In the genomic region with DNA sequence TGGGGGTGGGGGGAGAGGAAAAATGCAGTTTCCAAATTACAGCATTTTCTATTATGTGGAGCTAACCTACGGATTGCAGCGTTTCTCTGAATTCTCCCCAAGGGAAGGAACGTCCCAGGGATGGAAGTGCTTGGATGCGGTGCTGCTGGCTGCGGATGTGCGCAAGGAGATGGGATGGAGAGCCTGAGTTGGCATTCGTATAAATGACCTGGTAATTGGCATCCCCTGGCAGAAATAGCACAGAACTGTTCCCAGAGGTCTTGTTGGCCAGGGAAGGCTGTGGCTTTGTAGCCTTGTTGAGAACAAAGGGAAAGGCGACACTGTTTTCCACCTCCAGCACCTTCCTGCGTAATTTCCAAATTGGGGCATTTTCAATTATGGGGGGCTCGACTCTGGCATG, we compare ENCODE assay signal across 19 cellular contexts. TPM values are rescaled to one million over a fixed set of nuclear protein-coding genes. Genes with fewer than 3 reads are reported as not detected.
DNase-seq lines count a peak whose midpoint lies in the region; ATAC-seq and TF ChIP-seq lines count a peak whose summit lies in the region.
"Had no signal": no experiment of that assay in that cellular context is flagged by ENCODE, and none has a peak within 500 bp of the region (broad histone marks: within the 10 kb centered on the region; RNA-seq: fewer than 3 reads in every experiment).

No MANE protein-coding gene starts in this region.

- POLR2A ChIA-PET in OCI-LY7 (lab: Charles Lee) = interaction anchor here (1.3 to 6.2 kb wide), 5 partner anchors 8 to 22 kb away, joined by 3 to 66 read pairs (median 10); no protein-coding TSS in a partner anchor

- H2AFZ ChIP-seq in OCI-LY7 (ENCODE audit: low read length) = no peak overlapping the region
- H2AFZ ChIP-seq in osteoblast (ENCODE audit: low read length) = no peak overlapping the region

- H3K9me3 ChIP-seq in OCI-LY7 (ENCODE audit: low read length) (no peaks in the 10 kb centered on the region), osteoblast (ENCODE audit: low read depth, low read length) (no peaks in the 10 kb centered on the region), lower lobe of right lung (no peaks in the 10 kb centered on the region)
- H3K9me3 ChIP-seq: esophagus squamous epithelium, MG63 had no signal

- peaks cover 46% of the 10 kb centered on the region for H3K4me1 Mint-ChIP-seq in activated naive CD4-positive, alpha-beta T cell treated with anti-CD3 and anti-CD28 coated beads, Interleukin-2, amount 10 ng/mL, durations not matched to agents 7 days and 5 days

- no peaks in the 10 kb centered on the region for H3K9me2 ChIP-seq in OCI-LY7 (ENCODE audit: insufficient read depth, low read length)

- no peaks in the 10 kb centered on the region for H3K9me3 Mint-ChIP-seq in activated naive CD4-positive, alpha-beta T cell treated with anti-CD3 and anti-CD28 coated beads, Interleukin-2, amount 10 ng/mL, durations not matched to agents 7 days and 5 days
- H3K9me3 Mint-ChIP-seq: CD14-positive monocyte, WTC11 had no signal

- H3K36me3 ChIP-seq in OCI-LY7 (ENCODE audit: insufficient read depth, low read length) = peaks cover 67% of the 10 kb centered on the region
- peaks cover 28% of the 10 kb centered on the region for H3K36me3 ChIP-seq in osteoblast (ENCODE audit: insufficient read depth, low read length)
- H3K36me3 ChIP-seq in lower lobe of right lung = peaks cover 7% of the 10 kb centered on the region
- H3K36me3 ChIP-seq: MG63 had no signal

- ATAC-seq in lower lobe of right lung (no peak), GM18505 (IDR thresholded peaks at IDR 0.05; ENCODE audit: unreplicated experiment) (no peak)
- ATAC-seq: left cardiac atrium, WTC11 had no signal

- no peak overlapping the region for H3K27ac Mint-ChIP-seq in activated naive CD4-positive, alpha-beta T cell treated with anti-CD3 and anti-CD28 coated beads, Interleukin-2, amount 10 ng/mL, durations not matched to agents 7 days and 5 days
- H3K27ac Mint-ChIP-seq: WTC11 had no signal

- H3K4me3 Mint-ChIP-seq in activated naive CD4-positive, alpha-beta T cell treated with anti-CD3 and anti-CD28 coated beads, Interleukin-2, amount 10 ng/mL, durations not matched to agents 7 days and 5 days = peak overlapping the region; percentile 35
- H3K4me3 Mint-ChIP-seq: WTC11 had no signal

- H3K4me3 ChIP-seq in OCI-LY7 (ENCODE audit: low read depth, low read length, poor library complexity, severe bottlenecking) (peak overlapping the region; percentile 80), osteoblast (ENCODE audit: insufficient read depth, low read length) (no peak overlapping the region), lower lobe of right lung (no peak overlapping the region)
- H3K4me3 ChIP-seq: esophagus squamous epithelium, MG63 had no signal

- DNase-seq in activated naive CD4-positive, alpha-beta T cell treated with anti-CD3 and anti-CD28 coated beads, Interleukin-2, amount 10 ng/mL, durations not matched to agents 7 days and 5 days = no peak
- DNase-seq in activated naive CD4-positive, alpha-beta T cell treated with anti-CD3 and anti-CD28 coated beads, Interleukin-2, amount 50 U/mL, for 16 hours = no peak
- DNase-seq in OCI-LY7 (ENCODE audit: low spot score) = no peak
- peak; percentile 63 for DNase-seq in cerebellum (ENCODE audit: low spot score)
- peak; percentile 65 for DNase-seq in osteoblast (ENCODE audit: insufficient read length, low spot score, missing footprints)
- DNase-seq in epidermal melanocyte (ENCODE audit: insufficient read length, low spot score) = no peak
- no peak for DNase-seq in lower lobe of right lung
- DNase-seq: amniotic stem cell; DMS53; esophagus squamous epithelium; H7; left cardiac atrium; MG63; NCI-H187; NCI-H226; stimulated activated CD8-positive, alpha-beta memory T cell treated with anti-CD3 and anti-CD28 coated beads, Interleukin-4, amount 100 ng/mL, for 48 hours had no signal

- TSS peak; percentile 43 for BruUV-seq in OCI-LY7 (replicated peaks; lab: Mats Ljungman, UMichigan)

- TF ChIP-seq POLR2A in GM18505 (IDR thresholded peaks at IDR 0.05; ENCODE audit: borderline replicate concordance, extremely low read depth, insufficient read depth, insufficient read length) = no peak

- CTCF ChIA-PET in activated naive CD4-positive, alpha-beta T cell treated with anti-CD3 and anti-CD28 coated beads, Interleukin-2, amount 10 ng/mL, durations not matched to agents 7 days and 5 days (lab: Charles Lee) = interaction anchor here (1.6 to 4.6 kb wide), 3 partner anchors 11 to 24 kb away, joined by 3 to 27 read pairs (median 23); no protein-coding TSS in a partner anchor
- CTCF ChIA-PET in OCI-LY7 (lab: Charles Lee; ENCODE audit: unreplicated experiment) = interaction anchor here (1.0 kb wide), 1 partner anchor 142 kb away, joined by 3 read pairs; no protein-coding TSS in a partner anchor

- peaks cover 61% of the 10 kb centered on the region for H3K79me2 ChIP-seq in OCI-LY7 (ENCODE audit: insufficient read depth, low read depth, low read length)
- H3K79me2 ChIP-seq in osteoblast (ENCODE audit: insufficient read depth, low read length) = peaks cover 31% of the 10 kb centered on the region

- H3K27me3 Mint-ChIP-seq in activated naive CD4-positive, alpha-beta T cell treated with anti-CD3 and anti-CD28 coated beads, Interleukin-2, amount 10 ng/mL, durations not matched to agents 7 days and 5 days = no peaks in the 10 kb centered on the region

- H3K27me3 ChIP-seq in osteoblast (ENCODE audit: insufficient read depth, low read length) = no peaks in the 10 kb centered on the region
- H3K27me3 ChIP-seq in lower lobe of right lung (ENCODE audit: low read depth) = no peaks in the 10 kb centered on the region
- H3K27me3 ChIP-seq: esophagus squamous epithelium, MG63 had no signal

- peaks cover 69% of the 10 kb centered on the region for H3K4me1 ChIP-seq in OCI-LY7 (ENCODE audit: insufficient read depth, low read length, poor library complexity, severe bottlenecking)
- peaks cover 14% of the 10 kb centered on the region for H3K4me1 ChIP-seq in osteoblast (ENCODE audit: insufficient read depth, low read length)
- H3K4me1 ChIP-seq in lower lobe of right lung = peaks cover 30% of the 10 kb centered on the region

- H3K36me3 Mint-ChIP-seq in activated naive CD4-positive, alpha-beta T cell treated with anti-CD3 and anti-CD28 coated beads, Interleukin-2, amount 10 ng/mL, durations not matched to agents 7 days and 5 days = peaks cover 23% of the 10 kb centered on the region

- TF ChIP-seq CTCF in OCI-LY7 (conservative IDR thresholded peaks at IDR 0.05; ENCODE audit: low read length) (no peak), osteoblast (IDR thresholded peaks at IDR 0.05; ENCODE audit: extremely low read depth, low read depth, low read length) (no peak), lower lobe of right lung (IDR thresholded peaks at IDR 0.05) (no peak)

- H3K27ac ChIP-seq in OCI-LY7 (ENCODE audit: low read depth, low read length, poor library complexity, severe bottlenecking) (peak overlapping the region; percentile 94), osteoblast (ENCODE audit: low read depth, low read length) (no peak overlapping the region), lower lobe of right lung (no peak overlapping the region)
- H3K27ac ChIP-seq: esophagus squamous epithelium had no signal

- intact Hi-C loops in OCI-LY7 (cut with micrococcal nuclease; ENCODE audit: unreplicated experiment) (no loop called here), lower lobe of right lung (cut with DNase I) (no loop called here)

- H4K20me1 ChIP-seq in OCI-LY7 (ENCODE audit: insufficient read depth, low read length) = no peaks in the 10 kb centered on the region
- peaks cover 2% of the 10 kb centered on the region for H4K20me1 ChIP-seq in osteoblast (ENCODE audit: insufficient read depth, low read length)

- H3K4me2 ChIP-seq in OCI-LY7 (ENCODE audit: low read length) = peak overlapping the region; percentile 99
- no peak overlapping the region for H3K4me2 ChIP-seq in osteoblast (ENCODE audit: insufficient read depth, low read length)

RNA-seq across cellular contexts. Expression of gene ORAI2, which starts 2.7 kb away (rescaled TPM):
- total RNA-seq in OCI-LY7 (2014; rRNA removed; shearing (Covaris generic)) = 130 and 149 TPM in 2 replicates
- total RNA-seq in OCI-LY7 (2022) = 230 and 263 TPM in 2 replicates
- total RNA-seq in cerebellum = 29.8 TPM
- total RNA-seq in osteoblast = 44.2 and 57.5 TPM in 2 replicates
- 29.7 TPM for total RNA-seq in lower lobe of right lung

RNA-seq across cellular contexts. Expression of gene ALKBH4, which starts 28.5 kb away (rescaled TPM):
- total RNA-seq in OCI-LY7 (2014; rRNA removed; shearing (Covaris generic)) = 17.5 and 23.6 TPM in 2 replicates
- total RNA-seq in OCI-LY7 (2022) (12.1 and 13.3 TPM in 2 replicates), cerebellum (13.8 TPM), osteoblast (13.6 and 16.3 TPM in 2 replicates), lower lobe of right lung (10.6 TPM)

RNA-seq across cellular contexts. Expression of gene LRWD1, which starts 28.7 kb away (rescaled TPM):
- total RNA-seq in OCI-LY7 (2014; rRNA removed; shearing (Covaris generic)) = 63.1 and 68.2 TPM in 2 replicates
- 37.7 and 39.1 TPM in 2 replicates for total RNA-seq in OCI-LY7 (2022)
- total RNA-seq in cerebellum = 25.3 TPM
- 20.0 and 24.2 TPM in 2 replicates for total RNA-seq in osteoblast
- total RNA-seq in lower lobe of right lung = 19.2 TPM

RNA-seq across cellular contexts. Expression of gene PRKRIP1, which starts 40.0 kb away (rescaled TPM):
- total RNA-seq in OCI-LY7 (2014; rRNA removed; shearing (Covaris generic)) = 47.1 and 60.7 TPM in 2 replicates
- total RNA-seq in OCI-LY7 (2022) (42.5 and 48.2 TPM in 2 replicates), cerebellum (18.3 TPM), osteoblast (14.5 and 16.5 TPM in 2 replicates), lower lobe of right lung (20.3 TPM)

RNA-seq across cellular contexts. Expression of gene POLR2J, which starts 42.6 kb away (rescaled TPM):
- 58.1 and 62.4 TPM in 2 replicates for total RNA-seq in OCI-LY7 (2014; rRNA removed; shearing (Covaris generic))
- total RNA-seq in OCI-LY7 (2022) = 62.9 and 68.6 TPM in 2 replicates
- 9.6 TPM for total RNA-seq in cerebellum
- total RNA-seq in osteoblast = 27.1 and 27.9 TPM in 2 replicates
- total RNA-seq in lower lobe of right lung = 37.9 TPM

Comparison
In these comparisons a context has a peak if more than half of its experiments do, and no peak if none do; other contexts are left out.
1. DNase-seq: peak in cerebellum (single experiment) and osteoblast (single experiment); none in activated naive CD4-positive, alpha-beta T cell treated with anti-CD3 and anti-CD28 coated beads, Interleukin-2, amount 10 ng/mL, durations not matched to agents 7 days and 5 days (single experiment), activated naive CD4-positive, alpha-beta T cell treated with anti-CD3 and anti-CD28 coated beads, Interleukin-2, amount 50 U/mL, for 16 hours (single experiment), OCI-LY7 (single experiment), epidermal melanocyte (single experiment) and lower lobe of right lung (single experiment).